ENCODE assay signal across 19 cellular contexts in the genomic region with DNA sequence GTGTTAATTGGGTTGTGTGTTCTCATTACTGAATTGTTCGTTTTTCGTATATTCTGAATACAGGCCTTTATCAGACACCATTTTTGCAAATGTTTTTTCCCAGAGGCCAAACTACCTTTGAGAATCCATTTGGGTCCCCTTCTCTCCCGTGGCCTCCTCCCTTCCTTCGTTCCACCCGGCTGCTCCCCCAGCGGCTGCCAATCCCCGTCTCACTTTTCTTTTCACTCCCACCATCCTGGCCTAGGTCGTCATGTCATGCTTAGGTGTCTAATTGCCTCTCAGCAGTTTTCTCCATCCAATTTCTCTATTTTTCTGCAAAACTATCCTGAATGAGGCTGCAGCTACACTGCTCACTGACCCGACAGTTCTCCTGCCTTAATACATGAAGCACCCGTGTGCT.
"Had no signal": no experiment of that assay in that cellular context is flagged by ENCODE, and none has a peak within 500 bp of the region (broad histone marks: within the 10 kb centered on the region; RNA-seq: fewer than 3 reads in every experiment).

No MANE protein-coding gene starts in this region.

- ATAC-seq: HepG2, K562 had no signal

- DNase-seq: Kasumi-1, MM.1S, NCI-H1092 treated with DMSO at 0.1 percent for 48 hours, NCI-H1436, NCI-H187, NCI-H2029, NCI-H2081 treated with DMSO at 0.1 percent for 48 hours, NCI-H2171, NCI-H226, NCI-H446, NCI-H510A, NCI-H524 treated with DMSO at 0.1 percent for 48 hours, NCI-H69, NCI-H774, SHP77, SK-N-SH had no signal

- H3K27ac Mint-ChIP-seq: IgD-negative memory B cell had no signal

- H3K27me3 Mint-ChIP-seq: IgD-negative memory B cell had no signal

- FAIRE-seq: HepG2, K562 had no signal

- H3K4me3 Mint-ChIP-seq: IgD-negative memory B cell had no signal

- H3K9me3 Mint-ChIP-seq: IgD-negative memory B cell had no signal
